21 cellular contexts compared by ENCODE assay signal in the genomic region with DNA sequence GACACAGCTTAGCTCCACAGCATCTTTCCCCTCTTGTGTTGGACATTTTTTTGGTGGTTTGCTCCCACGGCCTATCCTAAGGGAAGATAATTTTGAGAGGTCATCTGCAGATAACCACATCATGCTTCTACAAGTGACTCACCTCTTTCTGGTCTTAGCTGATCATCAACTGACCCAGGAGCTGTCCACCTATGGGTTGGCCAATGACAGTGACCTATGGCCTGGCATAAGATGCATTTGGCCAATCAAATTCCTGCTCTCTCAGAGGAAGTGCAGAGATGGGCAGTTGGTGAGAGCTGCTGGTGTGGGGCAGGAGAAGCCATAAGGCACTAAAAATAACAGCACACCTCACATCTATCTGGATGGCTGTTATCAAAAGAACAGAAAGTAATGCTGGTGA.
DNase-seq lines count a peak whose midpoint lies in the region; ATAC-seq lines count a peak whose summit lies in the region.
"Had no signal": no experiment of that assay in that cellular context is flagged by ENCODE, and none has a peak within 500 bp of the region (broad histone marks: within the 10 kb centered on the region; RNA-seq: fewer than 3 reads in every experiment).

No MANE protein-coding gene starts in this region.

- H4K8ac ChIP-seq in mesenchymal stem cell (ENCODE audit: low read length): peak overlapping the region; percentile 5

- no peaks in the 10 kb centered on the region for H3K4me1 ChIP-seq in mesenchymal stem cell (ENCODE audit: control insufficient read depth, insufficient read depth, low read depth, low read length)
- H3K4me1 ChIP-seq: Caco-2 had no signal

- no peak overlapping the region for H3K4ac ChIP-seq in mesenchymal stem cell (ENCODE audit: low read depth in 1 of 2, low read length in 2 of 2)

- no peak overlapping the region for H2BK120ac ChIP-seq in mesenchymal stem cell (ENCODE audit: low read depth, low read length)

- no peak overlapping the region for H4K91ac ChIP-seq in mesenchymal stem cell (ENCODE audit: low read length)

- H2BK15ac ChIP-seq in mesenchymal stem cell (ENCODE audit: low read depth, poor library complexity, severe bottlenecking): no peak overlapping the region

- no peaks in the 10 kb centered on the region for H3K36me3 Mint-ChIP-seq in activated T-helper 2 cell treated with anti-CD3 and anti-CD28 coated beads, Interferon-gamma antibody, Interleukin-2, Interleukin-4, amounts not matched to agents 10 μg/mL and 5 μg/mL and 100 μg/mL, durations not matched to agents 14 hours and 24 hours and 36 hours (ENCODE audit: low read depth)

- ATAC-seq in HG02571 (IDR thresholded peaks at IDR 0.05; ENCODE audit: unreplicated experiment) (no peak), HG03442 (IDR thresholded peaks at IDR 0.05; ENCODE audit: unreplicated experiment) (no peak)
- ATAC-seq: GM23338 had no signal

- H3K9me3 ChIP-seq in mesenchymal stem cell (ENCODE audit: control insufficient read depth, low read length): peaks cover 6% of the 10 kb centered on the region

- H3K9ac ChIP-seq in mesenchymal stem cell (ENCODE audit: low read length): no peak overlapping the region

- no peak overlapping the region for H3K4me3 ChIP-seq in mesenchymal stem cell (ENCODE audit: insufficient read depth in 1 of 2, low read depth in 1 of 2, low read length in 2 of 2)
- H3K4me3 ChIP-seq: GM23338 had no signal

- H3K79me1 ChIP-seq in mesenchymal stem cell (replicated peaks; ENCODE audit: low read length, poor library complexity, severe bottlenecking): no peaks in the 10 kb centered on the region

- H2AFZ ChIP-seq in mesenchymal stem cell (ENCODE audit: low read depth, low read length): no peak overlapping the region
- H2AFZ ChIP-seq: GM23338 had no signal

- DNase-seq in ACHN (peak; percentile 29), LHCN-M2 (ENCODE audit: low read depth) (peak; percentile 36), RPMI7951 (ENCODE audit: low read depth) (peak; percentile 4), mesenchymal stem cell (no peak), superior temporal gyrus (ENCODE audit: extremely low spot score) (no peak)
- DNase-seq in activated T-helper 2 cell treated with anti-CD3 and anti-CD28 coated beads, Interferon-gamma antibody, Interleukin-2, Interleukin-4, amounts not matched to agents 10 μg/mL and 5 μg/mL and 100 μg/mL, durations not matched to agents 14 hours and 24 hours and 36 hours (ENCODE audit: low spot score): no peak
- DNase-seq: 8988T; AML-193; Caco-2; CD4-positive, alpha-beta T cell; DMS153; DMS79; GDM1; HCEC 1CT; IMR-90; KG1 had no signal

- H3K36me3 ChIP-seq in mesenchymal stem cell (ENCODE audit: control insufficient read depth in 1 of 2, insufficient read depth in 2 of 2, low read depth in 1 of 2, low read length in 2 of 2): no peaks in the 10 kb centered on the region

- peaks cover 6% of the 10 kb centered on the region for H3K4me1 Mint-ChIP-seq in activated T-helper 2 cell treated with anti-CD3 and anti-CD28 coated beads, Interferon-gamma antibody, Interleukin-2, Interleukin-4, amounts not matched to agents 10 μg/mL and 5 μg/mL and 100 μg/mL, durations not matched to agents 14 hours and 24 hours and 36 hours (ENCODE audit: low read depth)
- H3K4me1 Mint-ChIP-seq: GM23338 had no signal

- H2BK5ac ChIP-seq in mesenchymal stem cell (ENCODE audit: low read depth, low read length, poor library complexity, severe bottlenecking): no peak overlapping the region

- H3K23ac ChIP-seq in mesenchymal stem cell (ENCODE audit: low read length in 2 of 2): no peak overlapping the region

- H3K27ac Mint-ChIP-seq in activated T-helper 2 cell treated with anti-CD3 and anti-CD28 coated beads, Interferon-gamma antibody, Interleukin-2, Interleukin-4, amounts not matched to agents 10 μg/mL and 5 μg/mL and 100 μg/mL, durations not matched to agents 14 hours and 24 hours and 36 hours: no peak overlapping the region
- H3K27ac Mint-ChIP-seq: CD4-positive, alpha-beta T cell; GM23338 had no signal

- in situ Hi-C loops in ACHN (cut with HindIII; ENCODE audit: low pct_ligation_motif_present, low pct_unique_long_range_greater_than_20kb, low sequenced_read_pairs): no loop called here

- H3K4me3 Mint-ChIP-seq in activated T-helper 2 cell treated with anti-CD3 and anti-CD28 coated beads, Interferon-gamma antibody, Interleukin-2, Interleukin-4, amounts not matched to agents 10 μg/mL and 5 μg/mL and 100 μg/mL, durations not matched to agents 14 hours and 24 hours and 36 hours (ENCODE audit: low read depth): no peak overlapping the region
- H3K4me3 Mint-ChIP-seq: CD4-positive, alpha-beta T cell; GM23338 had no signal

- no peaks in the 10 kb centered on the region for H3K9me3 Mint-ChIP-seq in activated T-helper 2 cell treated with anti-CD3 and anti-CD28 coated beads, Interferon-gamma antibody, Interleukin-2, Interleukin-4, amounts not matched to agents 10 μg/mL and 5 μg/mL and 100 μg/mL, durations not matched to agents 14 hours and 24 hours and 36 hours
- H3K9me3 Mint-ChIP-seq: CD4-positive, alpha-beta T cell; GM23338 had no signal

- no peak overlapping the region for H2BK12ac ChIP-seq in mesenchymal stem cell (ENCODE audit: low read length in 2 of 2)

- H3K27me3 Mint-ChIP-seq in activated T-helper 2 cell treated with anti-CD3 and anti-CD28 coated beads, Interferon-gamma antibody, Interleukin-2, Interleukin-4, amounts not matched to agents 10 μg/mL and 5 μg/mL and 100 μg/mL, durations not matched to agents 14 hours and 24 hours and 36 hours (ENCODE audit: low read depth): no peaks in the 10 kb centered on the region

- H3K14ac ChIP-seq in mesenchymal stem cell (ENCODE audit: low read length in 2 of 2): no peak overlapping the region

- intact Hi-C loops in activated T-helper 2 cell treated with anti-CD3 and anti-CD28 coated beads, Interferon-gamma antibody, Interleukin-2, Interleukin-4, amounts not matched to agents 10 μg/mL and 5 μg/mL and 100 μg/mL, durations not matched to agents 14 hours and 24 hours and 36 hours (cut with micrococcal nuclease): no loop called here

- no peak overlapping the region for H3K18ac ChIP-seq in mesenchymal stem cell (ENCODE audit: low read depth in 1 of 2, low read length in 2 of 2)

- no peak overlapping the region for H2AK5ac ChIP-seq in mesenchymal stem cell (ENCODE audit: low read length, severe bottlenecking)

- H3K4me2 ChIP-seq in mesenchymal stem cell (ENCODE audit: low read length, poor library complexity, severe bottlenecking): no peak overlapping the region
- H3K4me2 ChIP-seq: GM23338 had no signal

- H3K27ac ChIP-seq in mesenchymal stem cell (ENCODE audit: low read length, poor library complexity, severe bottlenecking): no peak overlapping the region
- H3K27ac ChIP-seq: C4-2B, HL-60 had no signal

- 80% methylated on average over 1 of the region's 1 CpG for WGBS in mesenchymal stem cell

- H3K27me3 ChIP-seq in mesenchymal stem cell (ENCODE audit: control insufficient read depth in 1 of 2, insufficient read depth in 1 of 2, low read length in 2 of 2): peaks cover 22 to 79% of the 10 kb centered on the region in 2 experiments

Comparison
In these comparisons a context has a peak if more than half of its experiments do, and no peak if none do; other contexts are left out.
1. DNase-seq: peak in ACHN (single experiment), LHCN-M2 (single experiment) and RPMI7951 (single experiment); none in mesenchymal stem cell (single experiment), activated T-helper 2 cell treated with anti-CD3 and anti-CD28 coated beads, Interferon-gamma antibody, Interleukin-2, Interleukin-4, amounts not matched to agents 10 μg/mL and 5 μg/mL and 100 μg/mL, durations not matched to agents 14 hours and 24 hours and 36 hours (single experiment) and superior temporal gyrus (single experiment).